In genomic region chr3:174016186-174016585, GRCh38 we compare ENCODE assay signal across 14 cellular contexts.
DNase-seq lines count a peak whose midpoint lies in the region; ATAC-seq and TF ChIP-seq lines count a peak whose summit lies in the region.
"Had no signal": no experiment of that assay in that cellular context is flagged by ENCODE, and none has a peak within 500 bp of the region (broad histone marks: within the 10 kb centered on the region; RNA-seq: fewer than 3 reads in every experiment).

No MANE protein-coding gene starts in this region.

- POLR2A ChIA-PET in AG04450 (lab: Yijun Ruan, JAX) (no interaction called here), IMR-90 (lab: Charles Lee; ENCODE audit: unreplicated experiment) (no interaction called here)

- no peak overlapping the region for H3K18ac ChIP-seq in IMR-90 (ENCODE audit: low read depth, low read length)

- no peak overlapping the region for H3K9ac ChIP-seq in IMR-90 (ENCODE audit: low read depth, low read length)

- WGBS in IMR-90 (ENCODE audit: extremely low coverage in 2 of 2, insufficient read length in 1 of 2), 2 experiments = no CpG with 5 or more reads among the region's 4 CpGs
- WGBS in testis, 2 donors = 80 to 87% methylated on average over 4 of the region's 4 CpGs

- H2AFZ ChIP-seq in IMR-90 (replicated peaks; ENCODE audit: low read length, poor library complexity) = peak overlapping the region; percentile 71

- no peak overlapping the region for H2AK5ac ChIP-seq in IMR-90 (ENCODE audit: low read depth, low read length)

- H3K79me1 ChIP-seq in IMR-90 (ENCODE audit: low read depth in 1 of 2, low read length in 2 of 2) = no peaks in the 10 kb centered on the region

- H2AK9ac ChIP-seq in IMR-90 (replicated peaks; ENCODE audit: low read depth, low read length, poor library complexity) = no peak overlapping the region

- H3K9me3 ChIP-seq in AG04450 (ENCODE audit: control insufficient read depth, insufficient read depth, low read length) (no peaks in the 10 kb centered on the region), IMR-90 (ENCODE audit: control insufficient read depth, insufficient read depth, low read length) (no peaks in the 10 kb centered on the region), testis (no peaks in the 10 kb centered on the region), SJCRH30 (replicated peaks) (no peaks in the 10 kb centered on the region)
- H3K9me3 ChIP-seq: esophagus squamous epithelium had no signal

- no peaks in the 10 kb centered on the region for H3K36me3 ChIP-seq in IMR-90 (ENCODE audit: control insufficient read depth, insufficient read depth, low read length)
- H3K36me3 ChIP-seq in testis (ENCODE audit: low read depth, missing control alignments) = no peaks in the 10 kb centered on the region
- H3K36me3 ChIP-seq in SJCRH30 = no peaks in the 10 kb centered on the region
- H3K36me3 ChIP-seq: esophagus squamous epithelium had no signal

- H3K14ac ChIP-seq in IMR-90 (replicated peaks; ENCODE audit: low read depth, low read length) = no peak overlapping the region

- H3K4ac ChIP-seq in IMR-90 (ENCODE audit: low read depth, low read length) = no peak overlapping the region

- ATAC-seq in IMR-90 (ENCODE audit: low read depth) (peak; percentile 97), foreskin keratinocyte (peak; percentile 100), Right ventricle myocardium inferior (no peak)

- no peak overlapping the region for H4K5ac ChIP-seq in IMR-90 (ENCODE audit: low read depth, low read length)

- H3K27ac ChIP-seq in AG04450 (ENCODE audit: low read depth, low read length) (no peak overlapping the region), IMR-90 (ENCODE audit: insufficient read depth, low read length) (no peak overlapping the region), foreskin keratinocyte (peak overlapping the region; percentile 46), testis (no peak overlapping the region), SJCRH30 (no peak overlapping the region)
- H3K27ac ChIP-seq: esophagus squamous epithelium, SK-N-MC had no signal

- H4K91ac ChIP-seq in IMR-90 (ENCODE audit: insufficient read depth, low read depth, low read length) = no peak overlapping the region

- no peaks in the 10 kb centered on the region for H4K20me1 ChIP-seq in IMR-90 (ENCODE audit: insufficient read depth, low read length)

- DNase-seq in AG04450 (ENCODE audit: low read depth, low spot score) (peak; percentile 33), IMR-90 (peak; percentile 92), astrocyte of the hippocampus (ENCODE audit: low read depth, low spot score) (peak; percentile 55), foreskin keratinocyte (peak; percentile 61 to 89), NCI-H82 treated with DMSO at 0.1 percent for 48 hours (lab: John Stamatoyannopoulos, UW; ENCODE audit: unreplicated experiment) (no peak), Right ventricle myocardium inferior (ENCODE audit: missing footprints) (no peak), testis (no peak), SJCRH30 (no peak)
- DNase-seq: esophagus squamous epithelium, mesendoderm, MV-4-11, NCI-H2171 treated with DMSO at 0.1 percent for 48 hours had no signal

- no TSS peak for BruUV-seq in IMR-90 (replicated peaks; lab: Mats Ljungman, UMichigan)

- intact Hi-C loops in IMR-90 (cut with micrococcal nuclease) = no loop called here
- intact Hi-C loops in Right ventricle myocardium inferior (cut with DNase I) = no loop called here
- intact Hi-C loops in testis (cut with DNase I; ENCODE audit: low total_unique reads) = no loop called here

- peak overlapping the region; percentile 53 for H2BK120ac ChIP-seq in IMR-90 (ENCODE audit: low read depth, low read length)

- in situ Hi-C loops in IMR-90 (cut with MboI; ENCODE audit: low sequenced_read_pairs) = no loop called here

- CTCF ChIA-PET in AG04450 (lab: Charles Lee) (no interaction called here), IMR-90 (lab: Yijun Ruan, JAX) (no interaction called here)

- no peak overlapping the region for H3K4me2 ChIP-seq in IMR-90 (ENCODE audit: low read depth, low read length)
- H3K4me2 ChIP-seq: smooth muscle cell had no signal

- no peaks in the 10 kb centered on the region for H3K4me1 ChIP-seq in IMR-90 (ENCODE audit: control insufficient read depth, insufficient read depth, low read length)
- no peaks in the 10 kb centered on the region for H3K4me1 ChIP-seq in foreskin keratinocyte
- no peaks in the 10 kb centered on the region for H3K4me1 ChIP-seq in testis
- no peaks in the 10 kb centered on the region for H3K4me1 ChIP-seq in SJCRH30
- H3K4me1 ChIP-seq: esophagus squamous epithelium had no signal

- peak overlapping the region; percentile 34 for H2BK5ac ChIP-seq in IMR-90 (ENCODE audit: low read depth, low read length, poor library complexity, severe bottlenecking)

- TF ChIP-seq CTCF in AG04450 (IDR thresholded peaks at IDR 0.05; ENCODE audit: low read depth, low read length) (no peak), IMR-90 (conservative IDR thresholded peaks at IDR 0.05; ENCODE audit: low read depth, low read length) (no peak), foreskin keratinocyte (conservative IDR thresholded peaks at IDR 0.05) (no peak), testis (IDR thresholded peaks at IDR 0.05) (no peak)

- H3K27me3 ChIP-seq in AG04450 (ENCODE audit: control insufficient read depth, insufficient read depth, low read length) = no peaks in the 10 kb centered on the region
- no peaks in the 10 kb centered on the region for H3K27me3 ChIP-seq in IMR-90 (ENCODE audit: control insufficient read depth, insufficient read depth, low read length)
- H3K27me3 ChIP-seq in foreskin keratinocyte = no peaks in the 10 kb centered on the region
- no peaks in the 10 kb centered on the region for H3K27me3 ChIP-seq in testis
- no peaks in the 10 kb centered on the region for H3K27me3 ChIP-seq in SJCRH30
- H3K27me3 ChIP-seq: esophagus squamous epithelium had no signal

- H3K4me3 ChIP-seq in AG04450 (ENCODE audit: low read depth, low read length) = no peak overlapping the region
- H3K4me3 ChIP-seq in IMR-90 (ENCODE audit: insufficient read depth, low read depth, low read length) = no peak overlapping the region
- H3K4me3 ChIP-seq in testis = no peak overlapping the region
- H3K4me3 ChIP-seq in SJCRH30 = no peak overlapping the region
- H3K4me3 ChIP-seq: esophagus squamous epithelium, SK-N-MC, smooth muscle cell had no signal

- no peak for TF ChIP-seq POLR2A in IMR-90 (IDR thresholded peaks at IDR 0.05; ENCODE audit: low read depth, low read length)
- TF ChIP-seq POLR2A in testis (IDR thresholded peaks at IDR 0.05) = no peak

- H3K56ac ChIP-seq in IMR-90 (ENCODE audit: extremely low read depth, insufficient read depth, low read length) = no peak overlapping the region

- H2BK15ac ChIP-seq in IMR-90 (ENCODE audit: low read depth, low read length) = no peak overlapping the region

- H3K23ac ChIP-seq in IMR-90 (ENCODE audit: low read depth, low read length) = no peak overlapping the region

- dilution Hi-C loops in IMR-90 (cut with HindIII; ENCODE audit: low sequenced_read_pairs, unreplicated experiment) = no loop called here

- no peaks in the 10 kb centered on the region for H3K9me1 ChIP-seq in IMR-90 (ENCODE audit: insufficient read depth, low read length)

- H4K8ac ChIP-seq in IMR-90 (ENCODE audit: low read depth in 2 of 2, low read length in 2 of 2) = no peak overlapping the region; a peak in 1 of 4 replicates

- no peak for TF ChIP-seq RAD21 in IMR-90 (IDR thresholded peaks at IDR 0.05; ENCODE audit: low read length)

- peak overlapping the region; percentile 55; the same call in 1 of the 2 replicates for H2BK20ac ChIP-seq in IMR-90 (ENCODE audit: low read depth, low read length)

TF ChIP-seq in IMR-90, 13 proteins besides CTCF, POLR2A, EP300 and RAD21:
- TF ChIP-seq CHD1 (IDR thresholded peaks at IDR 0.05; ENCODE audit: low read depth, low read length) = no peak
- TF ChIP-seq ELK1 (IDR thresholded peaks at IDR 0.05; ENCODE audit: borderline replicate concordance, low read depth, low read length) = no peak
- no peak for TF ChIP-seq USF2 (IDR thresholded peaks at IDR 0.05; ENCODE audit: low read depth, low read length)
- no peak for TF ChIP-seq RCOR1 (IDR thresholded peaks at IDR 0.05; ENCODE audit: insufficient replicate concordance, low read length)
- TF ChIP-seq MAZ (IDR thresholded peaks at IDR 0.05; ENCODE audit: borderline replicate concordance, low read depth, low read length) = no peak
- peak; percentile 68 for TF ChIP-seq CEBPB (IDR thresholded peaks at IDR 0.05; ENCODE audit: low read depth, low read length)
- TF ChIP-seq FOS (IDR thresholded peaks at IDR 0.05; ENCODE audit: low read depth, low read length) = peak; percentile 62; the same call in 1 of the 2 replicates
- no peak for TF ChIP-seq MXI1 (IDR thresholded peaks at IDR 0.05; ENCODE audit: borderline replicate concordance, low read depth, low read length)
- no peak for TF ChIP-seq SMC3 (IDR thresholded peaks at IDR 0.05; ENCODE audit: low read depth, low read length)
- TF ChIP-seq RFX5 (IDR thresholded peaks at IDR 0.05; ENCODE audit: low read depth, low read length) = no peak
- no peak for TF ChIP-seq BHLHE40 (IDR thresholded peaks at IDR 0.05; ENCODE audit: low read depth, low read length)
- no peak for TF ChIP-seq NFE2L2 (IDR thresholded peaks at IDR 0.05; ENCODE audit: low read depth, low read length)
TF ChIP-seq in IMR-90: peak in this region for 2.

Comparison
In these comparisons a context has a peak if more than half of its experiments do, and no peak if none do; other contexts are left out.
1. DNase-seq: peak in AG04450 (single experiment), IMR-90 (single experiment), astrocyte of the hippocampus (single experiment) and foreskin keratinocyte (2 of 2); none in NCI-H82 treated with DMSO at 0.1 percent for 48 hours (single experiment), Right ventricle myocardium inferior (single experiment), testis (single experiment) and SJCRH30 (0 of 2).